In the genomic region with DNA sequence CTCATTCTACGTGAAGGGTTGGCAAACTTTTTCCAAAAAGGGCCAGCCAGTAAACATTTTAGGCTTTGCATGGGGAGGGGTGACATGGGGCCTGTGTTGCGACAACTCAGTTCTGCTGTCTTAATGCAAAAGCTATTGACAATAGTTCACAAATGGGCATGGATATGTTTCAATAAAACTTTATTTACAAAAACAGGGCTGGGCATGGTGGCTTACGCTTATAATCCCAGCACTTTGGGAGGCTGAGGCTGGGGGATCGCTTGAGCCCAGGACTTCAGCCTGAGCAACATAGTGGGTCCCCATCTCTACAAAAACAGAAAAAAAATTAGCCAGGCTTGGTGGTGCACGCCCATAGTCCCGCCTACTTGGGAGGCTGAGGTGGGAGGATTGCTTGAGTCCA, we compare ENCODE assay signal across 27 cellular contexts.
"Had no signal": no experiment of that assay in that cellular context is flagged by ENCODE, and none has a peak within 500 bp of the region (broad histone marks: within the 10 kb centered on the region; RNA-seq: fewer than 3 reads in every experiment).

No MANE protein-coding gene starts in this region.

- DNase-seq: naive B cell; naive thymus-derived CD8-positive, alpha-beta T cell; nephron progenitor cell; nucleus accumbens; pancreas; right cardiac atrium; sigmoid colon; small intestine; stimulated activated CD4-positive, alpha-beta T cell treated with anti-CD3 and anti-CD28 coated beads, Interleukin-15, amount 100 ng/mL, for 24 hours; stimulated activated CD4-positive, alpha-beta T cell treated with anti-CD3 and anti-CD28 coated beads, Interleukin-2, amount 100 ng/mL, for 24 hours; stimulated activated CD4-positive, alpha-beta T cell treated with anti-CD3 and anti-CD28 coated beads, Interleukin-2, amount 100 ng/mL, for 48 hours; stimulated activated CD4-positive, alpha-beta T cell treated with anti-CD3 and anti-CD28 coated beads, Interleukin-4, amount 100 ng/mL, for 24 hours; stimulated activated naive CD4-positive, alpha-beta T cell; stimulated activated naive CD8-positive, alpha-beta T cell treated with anti-CD3 and anti-CD28 coated beads, Interleukin-15, Interleukin-2, amounts not matched to agents 100 U/mL and 50 U/mL, for 24 hours; substantia nigra; testis; tibial artery; transverse colon; upper lobe of right lung; uterus had no signal

- H3K4me1 ChIP-seq: pancreas, prostate gland, suprapubic skin, testis, tibial artery, transverse colon, upper lobe of right lung, uterus had no signal

- H3K4me3 ChIP-seq: pancreas, prostate gland, sigmoid colon, suprapubic skin, testis, tibial artery, transverse colon, upper lobe of right lung, uterus had no signal

- H3K36me3 Mint-ChIP-seq: naive B cell had no signal

- H3K4me3 Mint-ChIP-seq: naive B cell; naive thymus-derived CD8-positive, alpha-beta T cell; natural killer cell treated with Interleukin-12 subunit alpha and Interleukin-12 subunit beta and Interleukin-15 and Interleukin-18, amount 100 ng/mL, for 72 hours; nephron progenitor cell; neural crest cell; stimulated activated effector memory CD8-positive, alpha-beta T cell treated with anti-CD3 and anti-CD28 coated beads, Interleukin-12 subunit alpha, Interleukin-12 subunit beta, amount 100 ng/mL, for 72 hours; type B pancreatic cell had no signal

- H3K4me1 Mint-ChIP-seq: naive B cell; stimulated activated effector memory CD8-positive, alpha-beta T cell treated with anti-CD3 and anti-CD28 coated beads, Interleukin-12 subunit alpha, Interleukin-12 subunit beta, amount 100 ng/mL, for 72 hours had no signal

- H3K36me3 ChIP-seq: uterus had no signal

- H3K9me3 ChIP-seq: neutrophil, pancreas, prostate gland, sigmoid colon, suprapubic skin, testis, tibial artery, transverse colon, upper lobe of right lung, uterus had no signal

- H3K27me3 Mint-ChIP-seq: naive B cell; naive thymus-derived CD8-positive, alpha-beta T cell; natural killer cell treated with Interleukin-12 subunit alpha and Interleukin-12 subunit beta and Interleukin-15 and Interleukin-18, amount 100 ng/mL, for 72 hours; type B pancreatic cell had no signal

- H3K27me3 ChIP-seq: neutrophil, pancreas, sigmoid colon, suprapubic skin, testis, tibial artery, transverse colon, upper lobe of right lung, uterus had no signal

- FAIRE-seq: pancreas, small intestine had no signal

- H3K27ac ChIP-seq: neutrophil, pancreas, prostate gland, suprapubic skin, testis, tibial artery, transverse colon, upper lobe of right lung, uterus had no signal

- H3K27ac Mint-ChIP-seq: naive B cell; naive thymus-derived CD8-positive, alpha-beta T cell; natural killer cell treated with Interleukin-12 subunit alpha and Interleukin-12 subunit beta and Interleukin-15 and Interleukin-18, amount 100 ng/mL, for 72 hours; nephron progenitor cell; stimulated activated effector memory CD8-positive, alpha-beta T cell treated with anti-CD3 and anti-CD28 coated beads, Interleukin-12 subunit alpha, Interleukin-12 subunit beta, amount 100 ng/mL, for 72 hours; type B pancreatic cell had no signal

- H3K9me3 Mint-ChIP-seq: naive B cell; naive thymus-derived CD8-positive, alpha-beta T cell; natural killer cell treated with Interleukin-12 subunit alpha and Interleukin-12 subunit beta and Interleukin-15 and Interleukin-18, amount 100 ng/mL, for 72 hours; nephron progenitor cell; neural crest cell; stimulated activated effector memory CD8-positive, alpha-beta T cell treated with anti-CD3 and anti-CD28 coated beads, Interleukin-12 subunit alpha, Interleukin-12 subunit beta, amount 100 ng/mL, for 72 hours; type B pancreatic cell had no signal

- ATAC-seq: naive thymus-derived CD8-positive, alpha-beta T cell; natural killer cell treated with Interleukin-12 subunit alpha and Interleukin-12 subunit beta and Interleukin-15 and Interleukin-18, amount 100 ng/mL, for 72 hours; pancreas; right cardiac atrium; stimulated activated effector memory CD8-positive, alpha-beta T cell treated with anti-CD3 and anti-CD28 coated beads, Interleukin-12 subunit alpha, Interleukin-12 subunit beta, amount 100 ng/mL, for 72 hours; stimulated activated naive CD8-positive, alpha-beta T cell treated with anti-CD3 and anti-CD28 coated beads, Interleukin-15, Interleukin-2, amounts not matched to agents 100 U/mL and 50 U/mL, for 24 hours; upper lobe of right lung had no signal
